Comparison of ENCODE assay signal across 1 cellular context in the genomic region with DNA sequence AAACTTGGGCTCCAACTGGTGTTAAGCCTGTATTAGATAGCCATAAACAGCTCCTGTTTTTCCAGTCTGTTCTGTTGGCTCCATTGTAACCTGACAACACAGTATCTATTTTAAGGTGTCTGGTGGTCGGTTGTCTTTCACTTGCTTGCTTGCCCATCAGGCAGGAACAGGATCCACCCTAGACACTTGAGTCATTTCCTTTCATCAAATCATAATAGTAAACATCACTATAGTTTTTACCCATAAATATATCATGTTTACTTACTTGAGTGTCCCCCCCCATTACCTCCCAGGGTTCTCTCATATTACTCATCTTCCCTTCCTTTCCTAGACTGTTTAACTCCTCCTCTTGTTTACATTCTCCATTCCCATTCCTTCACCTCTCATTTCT.
A peak's percentile ranks its signal among the peaks of the same experiment; 100 is the strongest.
TF ChIP-seq lines count a peak whose summit lies in the region.

No MANE protein-coding gene starts in this region.

TF ChIP-seq in K562, 482 proteins besides CTCF, POLR2A, EP300 and RAD21 (continued from another document and continues in another):
- TF ChIP-seq CREB1 (IDR thresholded peaks at IDR 0.05) (no peak), CREB1 (CRISPR knock-in tag; IDR thresholded peaks at IDR 0.05) (no peak), NCOR1 (IDR thresholded peaks at IDR 0.05) (peak; percentile 45), CHD4 (IDR thresholded peaks at IDR 0.05; ENCODE audit: insufficient read depth, insufficient replicate concordance, low read depth, low read length, poor library complexity, severe bottlenecking) (no peak), ZNF354B (CRISPR knock-in tag; IDR thresholded peaks at IDR 0.05) (no peak), ATF7 (IDR thresholded peaks at IDR 0.05) (0 out of 2 replicates have a peak, but pooled peaks have one; percentile 44), HIVEP1 (CRISPR knock-in tag; IDR thresholded peaks at IDR 0.05) (no peak), MIER1 (IDR thresholded peaks at IDR 0.05; ENCODE audit: low read depth) (no peak), ZNF121 (CRISPR knock-in tag; conservative IDR thresholded peaks at IDR 0.05) (no peak), ESRRA (IDR thresholded peaks at IDR 0.05; ENCODE audit: borderline replicate concordance, low read depth) (no peak), RBM25 (IDR thresholded peaks at IDR 0.05; ENCODE audit: low read depth, low read length, severe bottlenecking) (no peak), ZNF696 (CRISPR knock-in tag; conservative IDR thresholded peaks at IDR 0.05) (no peak), DDX20 (tag; IDR thresholded peaks at IDR 0.05; ENCODE audit: low read depth) (no peak), SNRNP70 (optimal IDR thresholded peaks at IDR 0.05; ENCODE audit: low read depth, low read length) (no peak), ZNF445 (CRISPR knock-in tag; IDR thresholded peaks at IDR 0.05; ENCODE audit: low read depth) (no peak), CBFA2T3 (IDR thresholded peaks at IDR 0.05) (no peak; the same call in 1 of the 2 replicates), RBBP5 (IDR thresholded peaks at IDR 0.05; ENCODE audit: borderline replicate concordance, insufficient read depth, low read length, poor library complexity, severe bottlenecking) (no peak), POLR2B (IDR thresholded peaks at IDR 0.05; ENCODE audit: low read depth, partially characterized antibody) (no peak), TEAD1 (CRISPR knock-in tag; IDR thresholded peaks at IDR 0.05) (no peak), ZFP1 (CRISPR knock-in tag; IDR thresholded peaks at IDR 0.05) (no peak), TCF7 (IDR thresholded peaks at IDR 0.05; ENCODE audit: borderline replicate concordance) (no peak), TRIM24 (IDR thresholded peaks at IDR 0.05) (no peak), TAF15 (IDR thresholded peaks at IDR 0.05; ENCODE audit: low read depth, low read length) (no peak), CBX1 (IDR thresholded peaks at IDR 0.05; ENCODE audit: low read depth) (no peak), ETV1 (tag; conservative IDR thresholded peaks at IDR 0.05; ENCODE audit: low read depth) (peak; percentile 51; the same call in 1 of the 2 replicates), ASH1L (IDR thresholded peaks at IDR 0.05; ENCODE audit: borderline replicate concordance, low read depth, partially characterized antibody) (no peak), SMAD4 (CRISPR knock-in tag; conservative IDR thresholded peaks at IDR 0.05) (peak; percentile 78), NUFIP1 (IDR thresholded peaks at IDR 0.05; ENCODE audit: partially characterized antibody) (no peak), ZNF133 (CRISPR knock-in tag; IDR thresholded peaks at IDR 0.05) (no peak), FOSL1 (tag; conservative IDR thresholded peaks at IDR 0.05) (peak; percentile 86), ZNF717 (CRISPR knock-in tag; IDR thresholded peaks at IDR 0.05) (no peak), ZFP36 (IDR thresholded peaks at IDR 0.05; ENCODE audit: low read depth, low read length, partially characterized antibody) (no peak), HDAC1 (IDR thresholded peaks at IDR 0.05) (no peak), NFXL1 (CRISPR knock-in tag; IDR thresholded peaks at IDR 0.05) (no peak), ARNT (IDR thresholded peaks at IDR 0.05) (0 out of 4 replicates have a peak, but pooled peaks of 1 of the 2 experiments have one; percentile 48), BACH1 (tag; IDR thresholded peaks at IDR 0.05) (no peak), KLF1 (tag; IDR thresholded peaks at IDR 0.05) (no peak), PPARD (CRISPR knock-in tag; IDR thresholded peaks at IDR 0.05) (no peak), STAT5A (IDR thresholded peaks at IDR 0.05; ENCODE audit: borderline replicate concordance, low read length) (no peak), FOXA3 (CRISPR knock-in tag; conservative IDR thresholded peaks at IDR 0.05 in 1 of 2, IDR thresholded peaks at IDR 0.05 in 1 of 2) (peak; percentile 86 to 88; a peak in 3 of 4 replicates), POLR2AphosphoS5 (IDR thresholded peaks at IDR 0.05; ENCODE audit: control insufficient read depth, insufficient read depth, low read depth, low read length) (no peak), EGR1 (conservative IDR thresholded peaks at IDR 0.05) (no peak), ZFPM2 (CRISPR knock-in tag; IDR thresholded peaks at IDR 0.05) (no peak), PTTG1 (tag; IDR thresholded peaks at IDR 0.05; ENCODE audit: low read depth) (no peak), ZC3H11A (IDR thresholded peaks at IDR 0.05; ENCODE audit: low read depth, low read length) (no peak), BRF1 (IDR thresholded peaks at IDR 0.05; ENCODE audit: borderline replicate concordance, extremely low read depth, insufficient read length) (no peak)
- TF ChIP-seq, protein P1, sequence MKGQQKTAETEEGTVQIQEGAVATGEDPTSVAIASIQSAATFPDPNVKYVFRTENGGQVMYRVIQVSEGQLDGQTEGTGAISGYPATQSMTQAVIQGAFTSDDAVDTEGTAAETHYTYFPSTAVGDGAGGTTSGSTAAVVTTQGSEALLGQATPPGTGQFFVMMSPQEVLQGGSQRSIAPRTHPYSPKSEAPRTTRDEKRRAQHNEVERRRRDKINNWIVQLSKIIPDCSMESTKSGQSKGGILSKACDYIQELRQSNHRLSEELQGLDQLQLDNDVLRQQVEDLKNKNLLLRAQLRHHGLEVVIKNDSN (CRISPR knock-in tag; IDR thresholded peaks at IDR 0.05), result no peak
- TF ChIP-seq, protein P2, sequence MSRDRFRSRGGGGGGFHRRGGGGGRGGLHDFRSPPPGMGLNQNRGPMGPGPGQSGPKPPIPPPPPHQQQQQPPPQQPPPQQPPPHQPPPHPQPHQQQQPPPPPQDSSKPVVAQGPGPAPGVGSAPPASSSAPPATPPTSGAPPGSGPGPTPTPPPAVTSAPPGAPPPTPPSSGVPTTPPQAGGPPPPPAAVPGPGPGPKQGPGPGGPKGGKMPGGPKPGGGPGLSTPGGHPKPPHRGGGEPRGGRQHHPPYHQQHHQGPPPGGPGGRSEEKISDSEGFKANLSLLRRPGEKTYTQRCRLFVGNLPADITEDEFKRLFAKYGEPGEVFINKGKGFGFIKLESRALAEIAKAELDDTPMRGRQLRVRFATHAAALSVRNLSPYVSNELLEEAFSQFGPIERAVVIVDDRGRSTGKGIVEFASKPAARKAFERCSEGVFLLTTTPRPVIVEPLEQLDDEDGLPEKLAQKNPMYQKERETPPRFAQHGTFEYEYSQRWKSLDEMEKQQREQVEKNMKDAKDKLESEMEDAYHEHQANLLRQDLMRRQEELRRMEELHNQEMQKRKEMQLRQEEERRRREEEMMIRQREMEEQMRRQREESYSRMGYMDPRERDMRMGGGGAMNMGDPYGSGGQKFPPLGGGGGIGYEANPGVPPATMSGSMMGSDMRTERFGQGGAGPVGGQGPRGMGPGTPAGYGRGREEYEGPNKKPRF (IDR thresholded peaks at IDR 0.05; ENCODE audit: low read depth, low read length), result no peak
- TF ChIP-seq, protein P3, sequence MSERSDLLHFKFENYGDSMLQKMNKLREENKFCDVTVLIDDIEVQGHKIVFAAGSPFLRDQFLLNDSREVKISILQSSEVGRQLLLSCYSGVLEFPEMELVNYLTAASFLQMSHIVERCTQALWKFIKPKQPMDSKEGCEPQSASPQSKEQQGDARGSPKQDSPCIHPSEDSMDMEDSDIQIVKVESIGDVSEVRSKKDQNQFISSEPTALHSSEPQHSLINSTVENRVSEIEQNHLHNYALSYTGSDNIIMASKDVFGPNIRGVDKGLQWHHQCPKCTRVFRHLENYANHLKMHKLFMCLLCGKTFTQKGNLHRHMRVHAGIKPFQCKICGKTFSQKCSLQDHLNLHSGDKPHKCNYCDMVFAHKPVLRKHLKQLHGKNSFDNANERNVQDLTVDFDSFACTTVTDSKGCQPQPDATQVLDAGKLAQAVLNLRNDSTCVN (CRISPR knock-in tag; IDR thresholded peaks at IDR 0.05), result no peak
- TF ChIP-seq, protein P4, sequence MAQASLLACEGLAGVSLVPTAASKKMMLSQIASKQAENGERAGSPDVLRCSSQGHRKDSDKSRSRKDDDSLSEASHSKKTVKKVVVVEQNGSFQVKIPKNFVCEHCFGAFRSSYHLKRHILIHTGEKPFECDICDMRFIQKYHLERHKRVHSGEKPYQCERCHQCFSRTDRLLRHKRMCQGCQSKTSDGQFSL (CRISPR knock-in tag; IDR thresholded peaks at IDR 0.05), result no peak; the same call in 1 of the 2 replicates
- TF ChIP-seq, protein P4 (tag; IDR thresholded peaks at IDR 0.05), result 0 out of 4 replicates have a peak, but pooled peaks of 1 of the 2 experiments have one; percentile 24
- TF ChIP-seq, protein P5, sequence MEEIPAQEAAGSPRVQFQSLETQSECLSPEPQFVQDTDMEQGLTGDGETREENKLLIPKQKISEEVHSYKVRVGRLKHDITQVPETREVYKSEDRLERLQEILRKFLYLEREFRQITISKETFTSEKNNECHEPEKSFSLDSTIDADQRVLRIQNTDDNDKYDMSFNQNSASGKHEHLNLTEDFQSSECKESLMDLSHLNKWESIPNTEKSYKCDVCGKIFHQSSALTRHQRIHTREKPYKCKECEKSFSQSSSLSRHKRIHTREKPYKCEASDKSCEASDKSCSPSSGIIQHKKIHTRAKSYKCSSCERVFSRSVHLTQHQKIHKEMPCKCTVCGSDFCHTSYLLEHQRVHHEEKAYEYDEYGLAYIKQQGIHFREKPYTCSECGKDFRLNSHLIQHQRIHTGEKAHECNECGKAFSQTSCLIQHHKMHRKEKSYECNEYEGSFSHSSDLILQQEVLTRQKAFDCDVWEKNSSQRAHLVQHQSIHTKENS (CRISPR knock-in tag; IDR thresholded peaks at IDR 0.05), result no peak
- TF ChIP-seq, protein P6, sequence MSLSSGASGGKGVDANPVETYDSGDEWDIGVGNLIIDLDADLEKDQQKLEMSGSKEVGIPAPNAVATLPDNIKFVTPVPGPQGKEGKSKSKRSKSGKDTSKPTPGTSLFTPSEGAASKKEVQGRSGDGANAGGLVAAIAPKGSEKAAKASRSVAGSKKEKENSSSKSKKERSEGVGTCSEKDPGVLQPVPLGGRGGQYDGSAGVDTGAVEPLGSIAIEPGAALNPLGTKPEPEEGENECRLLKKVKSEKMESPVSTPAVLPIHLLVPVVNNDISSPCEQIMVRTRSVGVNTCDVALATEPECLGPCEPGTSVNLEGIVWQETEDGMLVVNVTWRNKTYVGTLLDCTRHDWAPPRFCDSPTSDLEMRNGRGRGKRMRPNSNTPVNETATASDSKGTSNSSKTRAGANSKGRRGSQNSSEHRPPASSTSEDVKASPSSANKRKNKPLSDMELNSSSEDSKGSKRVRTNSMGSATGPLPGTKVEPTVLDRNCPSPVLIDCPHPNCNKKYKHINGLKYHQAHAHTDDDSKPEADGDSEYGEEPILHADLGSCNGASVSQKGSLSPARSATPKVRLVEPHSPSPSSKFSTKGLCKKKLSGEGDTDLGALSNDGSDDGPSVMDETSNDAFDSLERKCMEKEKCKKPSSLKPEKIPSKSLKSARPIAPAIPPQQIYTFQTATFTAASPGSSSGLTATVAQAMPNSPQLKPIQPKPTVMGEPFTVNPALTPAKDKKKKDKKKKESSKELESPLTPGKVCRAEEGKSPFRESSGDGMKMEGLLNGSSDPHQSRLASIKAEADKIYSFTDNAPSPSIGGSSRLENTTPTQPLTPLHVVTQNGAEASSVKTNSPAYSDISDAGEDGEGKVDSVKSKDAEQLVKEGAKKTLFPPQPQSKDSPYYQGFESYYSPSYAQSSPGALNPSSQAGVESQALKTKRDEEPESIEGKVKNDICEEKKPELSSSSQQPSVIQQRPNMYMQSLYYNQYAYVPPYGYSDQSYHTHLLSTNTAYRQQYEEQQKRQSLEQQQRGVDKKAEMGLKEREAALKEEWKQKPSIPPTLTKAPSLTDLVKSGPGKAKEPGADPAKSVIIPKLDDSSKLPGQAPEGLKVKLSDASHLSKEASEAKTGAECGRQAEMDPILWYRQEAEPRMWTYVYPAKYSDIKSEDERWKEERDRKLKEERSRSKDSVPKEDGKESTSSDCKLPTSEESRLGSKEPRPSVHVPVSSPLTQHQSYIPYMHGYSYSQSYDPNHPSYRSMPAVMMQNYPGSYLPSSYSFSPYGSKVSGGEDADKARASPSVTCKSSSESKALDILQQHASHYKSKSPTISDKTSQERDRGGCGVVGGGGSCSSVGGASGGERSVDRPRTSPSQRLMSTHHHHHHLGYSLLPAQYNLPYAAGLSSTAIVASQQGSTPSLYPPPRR (CRISPR knock-in tag; IDR thresholded peaks at IDR 0.05; ENCODE audit: borderline replicate concordance), result no peak
- TF ChIP-seq, protein P7, sequence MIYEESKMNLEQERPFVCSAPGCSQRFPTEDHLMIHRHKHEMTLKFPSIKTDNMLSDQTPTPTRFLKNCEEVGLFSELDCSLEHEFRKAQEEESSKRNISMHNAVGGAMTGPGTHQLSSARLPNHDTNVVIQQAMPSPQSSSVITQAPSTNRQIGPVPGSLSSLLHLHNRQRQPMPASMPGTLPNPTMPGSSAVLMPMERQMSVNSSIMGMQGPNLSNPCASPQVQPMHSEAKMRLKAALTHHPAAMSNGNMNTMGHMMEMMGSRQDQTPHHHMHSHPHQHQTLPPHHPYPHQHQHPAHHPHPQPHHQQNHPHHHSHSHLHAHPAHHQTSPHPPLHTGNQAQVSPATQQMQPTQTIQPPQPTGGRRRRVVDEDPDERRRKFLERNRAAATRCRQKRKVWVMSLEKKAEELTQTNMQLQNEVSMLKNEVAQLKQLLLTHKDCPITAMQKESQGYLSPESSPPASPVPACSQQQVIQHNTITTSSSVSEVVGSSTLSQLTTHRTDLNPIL (CRISPR knock-in tag; IDR thresholded peaks at IDR 0.05), result no peak
- TF ChIP-seq, protein P8, sequence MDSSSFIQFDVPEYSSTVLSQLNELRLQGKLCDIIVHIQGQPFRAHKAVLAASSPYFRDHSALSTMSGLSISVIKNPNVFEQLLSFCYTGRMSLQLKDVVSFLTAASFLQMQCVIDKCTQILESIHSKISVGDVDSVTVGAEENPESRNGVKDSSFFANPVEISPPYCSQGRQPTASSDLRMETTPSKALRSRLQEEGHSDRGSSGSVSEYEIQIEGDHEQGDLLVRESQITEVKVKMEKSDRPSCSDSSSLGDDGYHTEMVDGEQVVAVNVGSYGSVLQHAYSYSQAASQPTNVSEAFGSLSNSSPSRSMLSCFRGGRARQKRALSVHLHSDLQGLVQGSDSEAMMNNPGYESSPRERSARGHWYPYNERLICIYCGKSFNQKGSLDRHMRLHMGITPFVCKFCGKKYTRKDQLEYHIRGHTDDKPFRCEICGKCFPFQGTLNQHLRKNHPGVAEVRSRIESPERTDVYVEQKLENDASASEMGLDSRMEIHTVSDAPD (CRISPR knock-in tag; IDR thresholded peaks at IDR 0.05), result no peak
